8 cellular contexts compared by ENCODE assay signal in the genomic region with DNA sequence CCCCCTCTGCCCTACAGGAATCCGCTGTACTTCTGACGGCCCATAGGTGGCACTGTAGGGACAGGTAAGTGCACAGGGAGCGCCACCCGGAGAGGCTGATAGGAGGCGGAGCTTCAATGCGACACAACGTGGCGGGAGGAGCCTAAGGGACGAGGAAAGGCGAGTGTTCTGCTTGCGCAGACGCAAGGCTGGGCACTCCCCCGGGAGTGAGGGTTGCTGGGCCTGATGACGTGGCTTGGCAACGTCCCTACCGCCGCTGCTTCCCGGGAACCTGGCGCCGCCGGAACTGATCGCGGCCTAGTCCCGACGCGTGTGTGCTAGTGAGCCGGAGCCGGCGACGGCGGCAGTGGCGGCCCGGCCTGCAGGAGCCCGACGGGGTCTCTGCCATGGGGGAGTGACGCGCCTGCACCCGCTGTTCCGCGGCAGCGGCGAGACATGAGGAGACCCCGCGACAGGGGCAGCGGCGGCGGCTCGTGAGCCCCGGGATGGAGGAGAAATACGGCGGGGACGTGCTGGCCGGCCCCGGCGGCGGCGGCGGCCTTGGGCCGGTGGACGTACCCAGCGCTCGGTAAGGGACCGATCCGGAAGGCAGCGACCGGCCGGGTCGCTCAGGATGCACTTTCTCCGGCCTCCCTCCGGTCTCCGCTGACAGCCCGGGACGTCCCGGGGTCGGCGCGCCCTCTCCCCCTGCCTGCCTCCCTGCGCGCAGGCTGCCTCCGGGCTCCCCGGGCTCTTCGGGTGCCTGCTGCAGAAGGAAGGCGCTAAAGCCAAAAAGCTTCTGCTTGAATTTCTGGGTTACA. TPM values are rescaled to one million over a fixed set of nuclear protein-coding genes. Genes with fewer than 3 reads are reported as not detected.
A peak's percentile ranks its signal among the peaks of the same experiment; 100 is the strongest.
DNase-seq lines count a peak whose midpoint lies in the region; ATAC-seq, FAIRE-seq and TF ChIP-seq lines count a peak whose summit lies in the region.

SLC30A5 (plus strand) TSS at position 244 of the 800 bp plus-strand sequence; CDS start at position 486, 242 bp downstream.

- H3K27me3 ChIP-seq in prostate gland (replicated peaks; ENCODE audit: insufficient read depth): no peaks in the 10 kb centered on the region

- ATAC-seq in HG02852 (IDR thresholded peaks at IDR 0.05; ENCODE audit: unreplicated experiment) (peak; percentile 98), left cardiac atrium (peak; percentile 99)

- H3K9me3 ChIP-seq in prostate gland: no peaks in the 10 kb centered on the region

- peaks cover 7% of the 10 kb centered on the region for H3K4me1 ChIP-seq in prostate gland (replicated peaks)

- H3K27ac ChIP-seq in prostate gland: peak within 1 kb of the TSS; percentile 93 to 96

- no peaks in the 10 kb centered on the region for H3K36me3 ChIP-seq in prostate gland

- H3K4me3 ChIP-seq in prostate gland: peak within 1 kb of the TSS; percentile 85 to 92

- TF ChIP-seq CTCF in prostate gland (IDR thresholded peaks at IDR 0.05): peak; percentile 84 to 98 (median 96)

- intact Hi-C loops in T-helper 1 cell treated with Interleukin-12 subunit alpha and Interleukin-12 subunit beta and Interleukin-4 antibody, amounts not matched to agents 30 ng/mL and 1 ng/mL, for 36 hours (cut with micrococcal nuclease): loop anchor here (1.0 to 5.0 kb wide), 9 partner anchors 52 to 877 kb away; partner anchors contain the start of genes AK6, CCNB1, CDK7 and CENPH
- intact Hi-C loops in left cardiac atrium (cut with DNase I) (loop anchor here in 1 of 2 donors (1.0 to 10.0 kb wide), 4 partner anchors 50 to 273 kb away; partner anchors contain the start of genes AK6, CCDC125, CDK7 and RAD17), prostate gland (cut with DNase I) (loop anchor here (5.0 to 10.0 kb wide), 3 partner anchors 73 to 238 kb away; partner anchors contain the start of genes CCDC125 and CCNB1)

- TF ChIP-seq POLR2A in GM12891 (IDR thresholded peaks at IDR 0.05; ENCODE audit: low read depth, low read length): peak; percentile 86
- peak; percentile 94 for TF ChIP-seq POLR2A in prostate gland (IDR thresholded peaks at IDR 0.05)

- 0% methylated on average over 55 of the region's 83 CpGs for WGBS in prostate gland

- FAIRE-seq in GM12891 (lab: Jason Lieb, UNC) (peak; percentile 100), urothelium cell line (lab: Jason Lieb, UNC) (peak; percentile 98)

- DNase-seq in GM12891 (ENCODE audit: insufficient read length, low spot score): peak; percentile 86
- peak; percentile 99 for DNase-seq in NCI-H146 (lab: John Stamatoyannopoulos, UW)
- peak; percentile 99 for DNase-seq in amniotic stem cell (lab: John Stamatoyannopoulos, UW)
- peak; percentile 99 for DNase-seq in left cardiac atrium
- peak; percentile 99 for DNase-seq in prostate gland (ENCODE audit: low spot score)
- peak; percentile 99 for DNase-seq in urothelium cell line (ENCODE audit: low spot score)

TF ChIP-seq in GM12891, 5 proteins besides CTCF, POLR2A, EP300 and RAD21:
- TF ChIP-seq POU2F2 (IDR thresholded peaks at IDR 0.05; ENCODE audit: low read depth, low read length) (0 out of 2 replicates have a peak, but pooled peaks have one; percentile 5), POLR2AphosphoS5 (IDR thresholded peaks at IDR 0.05; ENCODE audit: low read depth, low read length) (peak; percentile 80), PAX5 (IDR thresholded peaks at IDR 0.05; ENCODE audit: insufficient read depth, low read length, severe bottlenecking) (no peak), SPI1 (IDR thresholded peaks at IDR 0.05; ENCODE audit: low read depth, low read length) (no peak), TAF1 (IDR thresholded peaks at IDR 0.05; ENCODE audit: low read depth, low read length) (0 out of 2 replicates have a peak, but pooled peaks have one; percentile 59)
TF ChIP-seq in GM12891: peak in this region for 3.

RNA-seq across cellular contexts. Expression of gene SLC30A5, which starts in this region (rescaled TPM):
- 13.6 TPM for polyA plus RNA-seq in GM12891 (2012; ENCODE audit: low read depth, missing spikeins)
- 44.6 and 44.9 TPM in 2 replicates for total RNA-seq in T-helper 1 cell treated with Interleukin-12 subunit alpha and Interleukin-12 subunit beta and Interleukin-4 antibody, amounts not matched to agents 30 ng/mL and 1 ng/mL, for 36 hours
- total RNA-seq in left cardiac atrium (10 to 100 TPM; 35.2 to 48.3 TPM), prostate gland (10 to 100 TPM; 72.2 to 79.3 TPM)

Comparison
In these comparisons a context has a peak if more than half of its experiments do, and no peak if none do; other contexts are left out.
1. Peak in every context shown above with its lines: DNase-seq, ATAC-seq, H3K4me3 ChIP-seq and H3K27ac ChIP-seq.